18 cellular contexts compared by ENCODE assay signal in the genomic region with DNA sequence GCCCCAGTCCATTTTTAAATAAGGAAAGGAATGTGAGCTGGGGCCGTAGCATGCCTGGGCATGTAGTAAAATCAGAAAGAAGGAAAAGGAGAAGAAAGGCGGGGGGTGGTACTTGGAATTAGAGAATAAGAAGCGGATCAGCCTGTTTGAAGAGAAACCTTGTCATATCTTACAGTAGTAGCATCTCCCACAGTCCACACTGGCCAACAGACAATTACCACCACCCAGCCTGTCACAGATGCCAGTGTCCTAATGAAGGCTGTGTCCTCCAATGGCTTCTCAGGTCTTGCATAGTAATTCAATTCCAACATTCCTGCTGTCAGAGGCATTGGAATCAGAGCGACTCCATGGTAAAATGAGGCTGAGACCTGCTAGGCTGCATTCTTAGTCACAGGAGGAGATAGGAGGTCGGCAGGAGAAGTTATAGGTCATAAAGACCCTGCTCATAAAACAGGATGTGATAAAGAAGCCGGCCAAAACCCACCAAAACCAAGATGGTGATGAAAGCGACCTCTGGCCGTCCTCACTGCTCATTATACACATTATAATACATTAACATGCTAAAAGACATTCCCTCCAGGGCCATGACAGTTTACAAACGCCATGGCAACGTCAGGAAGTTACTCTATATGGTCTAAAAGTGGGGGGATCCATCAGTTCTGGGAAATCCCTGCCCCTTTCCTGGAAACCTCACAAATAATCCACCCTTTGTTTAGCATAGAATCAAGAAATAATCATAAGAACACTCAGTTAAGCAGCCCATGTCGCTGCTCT. TPM values are rescaled to one million over a fixed set of nuclear protein-coding genes. Genes with fewer than 3 reads are reported as not detected.
DNase-seq lines count a peak whose midpoint lies in the region; ATAC-seq and TF ChIP-seq lines count a peak whose summit lies in the region.
"Had no signal": no experiment of that assay in that cellular context is flagged by ENCODE, and none has a peak within 500 bp of the region (broad histone marks: within the 10 kb centered on the region; RNA-seq: fewer than 3 reads in every experiment).

No MANE protein-coding gene starts in this region.

- TF ChIP-seq POLR2A in thyroid gland (IDR thresholded peaks at IDR 0.05), result no peak

- H3K27me3 ChIP-seq in GM23338 (ENCODE audit: insufficient read depth) (no peaks in the 10 kb centered on the region), neural progenitor cell (no peaks in the 10 kb centered on the region), thyroid gland (no peaks in the 10 kb centered on the region)
- H3K27me3 ChIP-seq: hepatocyte, testis had no signal

- H3K4me3 ChIP-seq in GM23338 (no peak overlapping the region), epithelial cell of esophagus (ENCODE audit: low read length) (no peak overlapping the region), neural progenitor cell (no peak overlapping the region), thyroid gland (replicated peaks in 1 of 3) (no peak overlapping the region)
- H3K4me3 ChIP-seq: hepatocyte, testis had no signal

- H3K9me2 ChIP-seq in GM23338 (ENCODE audit: insufficient read depth), result peaks cover 12% of the 10 kb centered on the region

- H3K27me3 Mint-ChIP-seq in GM23338 (ENCODE audit: insufficient read depth, low read depth, poor library complexity) (peaks cover 2% of the 10 kb centered on the region), neural progenitor cell (ENCODE audit: insufficient read depth, low read depth) (peaks cover 7% of the 10 kb centered on the region)

- H3K4me1 Mint-ChIP-seq in GM23338, result peaks cover 17% of the 10 kb centered on the region
- peaks cover 21% of the 10 kb centered on the region for H3K4me1 Mint-ChIP-seq in neural progenitor cell
- H3K4me1 Mint-ChIP-seq: CD4-positive, alpha-beta memory T cell had no signal

- peak overlapping the region; percentile 41; the same call in 1 of the 2 replicates for H3K27ac ChIP-seq in GM23338 (ENCODE audit: low read depth)
- no peak overlapping the region for H3K27ac ChIP-seq in neural progenitor cell
- H3K27ac ChIP-seq in thyroid gland, result no peak overlapping the region
- H3K27ac ChIP-seq: hepatocyte, testis had no signal

- H3K9me3 ChIP-seq in neural progenitor cell (ENCODE audit: low read depth) (no peaks in the 10 kb centered on the region), thyroid gland (no peaks in the 10 kb centered on the region)
- H3K9me3 ChIP-seq: testis had no signal

- H3K9me3 Mint-ChIP-seq in GM23338, result no peaks in the 10 kb centered on the region; the same call in 2 of the 3 replicates
- no peaks in the 10 kb centered on the region for H3K9me3 Mint-ChIP-seq in neural progenitor cell
- H3K9me3 Mint-ChIP-seq: activated naive CD8-positive, alpha-beta T cell treated with anti-CD3 and anti-CD28 coated beads, Interleukin-2, amount 50 U/mL, for 24 hours; CD4-positive, alpha-beta memory T cell; dendritic cell treated with granulocyte-macrophage colony-stimulating factor and Interleukin-4, amounts not matched to agents 40 ng/mL and 50 ng/mL, for 4 days had no signal

- H3K4me2 ChIP-seq in GM23338, result peak overlapping the region; percentile 25; the same call in 1 of the 2 replicates
- no peak overlapping the region for H3K4me2 ChIP-seq in neural progenitor cell
- H3K4me2 ChIP-seq: hepatocyte had no signal

- intact Hi-C loops in thyroid gland (cut with DNase I), result no loop called here

- no peaks in the 10 kb centered on the region for H3K79me2 ChIP-seq in GM23338 (replicated peaks; ENCODE audit: insufficient read depth)
- no peaks in the 10 kb centered on the region for H3K79me2 ChIP-seq in neural progenitor cell (ENCODE audit: low read depth)
- H3K79me2 ChIP-seq: hepatocyte had no signal

- no peak overlapping the region for H2AFZ ChIP-seq in GM23338
- peak overlapping the region; percentile 86 for H2AFZ ChIP-seq in neural progenitor cell (replicated peaks)
- H2AFZ ChIP-seq: hepatocyte had no signal

- no peak overlapping the region for H3K9ac ChIP-seq in neural progenitor cell

- H3F3A ChIP-seq in GM23338 (replicated peaks; ENCODE audit: low read depth) (no peaks in the 10 kb centered on the region), neural progenitor cell (ENCODE audit: low read depth) (peaks cover 5% of the 10 kb centered on the region)

- no peak for TF ChIP-seq CTCF in GM23338 (conservative IDR thresholded peaks at IDR 0.05; ENCODE audit: low read depth in 2 of 2)
- no peak for TF ChIP-seq CTCF in epithelial cell of esophagus (IDR thresholded peaks at IDR 0.05; ENCODE audit: insufficient read depth, low read depth, low read length, missing control alignments)
- no peak for TF ChIP-seq CTCF in neural progenitor cell (IDR thresholded peaks at IDR 0.05)
- no peak for TF ChIP-seq CTCF in thyroid gland (IDR thresholded peaks at IDR 0.05)

- peaks cover 15% of the 10 kb centered on the region for H3K4me1 ChIP-seq in GM23338 (ENCODE audit: insufficient read depth)
- peaks cover 6% of the 10 kb centered on the region for H3K4me1 ChIP-seq in neural progenitor cell
- H3K4me1 ChIP-seq in thyroid gland, result no peaks in the 10 kb centered on the region
- H3K4me1 ChIP-seq: testis had no signal

- H3K36me3 Mint-ChIP-seq in GM23338 (ENCODE audit: low read depth), result no peaks in the 10 kb centered on the region
- H3K36me3 Mint-ChIP-seq in neural progenitor cell, result no peaks in the 10 kb centered on the region
- H3K36me3 Mint-ChIP-seq: CD4-positive, alpha-beta memory T cell had no signal

- ATAC-seq in GM23338, result peak; percentile 61
- ATAC-seq in stimulated activated naive CD8-positive, alpha-beta T cell treated with anti-CD3 and anti-CD28 coated beads, Interleukin-15, Interleukin-2, amounts not matched to agents 100 U/mL and 50 U/mL, for 24 hours, result no peak
- ATAC-seq: activated CD4-positive, CD25-positive, alpha-beta regulatory T cell treated with anti-CD3 and anti-CD28 coated beads, Interleukin-2, amount 50 U/mL, for 24 hours; activated naive CD8-positive, alpha-beta T cell treated with anti-CD3 and anti-CD28 coated beads, Interleukin-2, amount 50 U/mL, for 24 hours had no signal

- peak overlapping the region; percentile 80 for H3K27ac Mint-ChIP-seq in GM23338
- H3K27ac Mint-ChIP-seq in neural progenitor cell, result no peak overlapping the region
- H3K27ac Mint-ChIP-seq: activated naive CD8-positive, alpha-beta T cell treated with anti-CD3 and anti-CD28 coated beads, Interleukin-2, amount 50 U/mL, for 24 hours; CD4-positive, alpha-beta memory T cell; dendritic cell treated with granulocyte-macrophage colony-stimulating factor and Interleukin-4, amounts not matched to agents 40 ng/mL and 50 ng/mL, for 4 days had no signal

- 74 to 76% methylated on average over 11 of the region's 11 CpGs for WGBS in thyroid gland, 2 donors

- H4K20me1 ChIP-seq in GM23338 (replicated peaks; ENCODE audit: insufficient read depth) (no peaks in the 10 kb centered on the region), neural progenitor cell (ENCODE audit: low read depth) (no peaks in the 10 kb centered on the region)

- DNase-seq in GM23338 (ENCODE audit: low spot score) (peak; percentile 58), OCI-M1 (lab: John Stamatoyannopoulos, UW) (peak; percentile 19), epithelial cell of esophagus (ENCODE audit: low read depth) (peak; percentile 75), neural progenitor cell (ENCODE audit: low spot score) (no peak), thyroid gland (no peak), A172 (ENCODE audit: low spot score) (no peak), NCI-H2227 (lab: John Stamatoyannopoulos, UW; ENCODE audit: unreplicated experiment) (no peak)
- no peak for DNase-seq in stimulated activated naive CD8-positive, alpha-beta T cell treated with anti-CD3 and anti-CD28 coated beads, Interleukin-15, Interleukin-2, amounts not matched to agents 100 U/mL and 50 U/mL, for 24 hours
- DNase-seq: activated naive CD8-positive, alpha-beta T cell treated with anti-CD3 and anti-CD28 coated beads, Interleukin-2, amount 50 U/mL, for 24 hours; CD4-positive, alpha-beta memory T cell; kidney glomerular epithelial cell; NCI-H1417; NCI-H526; T1000; testis had no signal

- H3K4me3 Mint-ChIP-seq in GM23338 (no peak overlapping the region; the same call in 2 of the 3 replicates), neural progenitor cell (no peak overlapping the region)
- H3K4me3 Mint-ChIP-seq: activated naive CD8-positive, alpha-beta T cell treated with anti-CD3 and anti-CD28 coated beads, Interleukin-2, amount 50 U/mL, for 24 hours; CD4-positive, alpha-beta memory T cell; dendritic cell treated with granulocyte-macrophage colony-stimulating factor and Interleukin-4, amounts not matched to agents 40 ng/mL and 50 ng/mL, for 4 days had no signal

- H3K36me3 ChIP-seq in GM23338 (ENCODE audit: insufficient read depth), result no peaks in the 10 kb centered on the region
- H3K36me3 ChIP-seq in neural progenitor cell, result no peaks in the 10 kb centered on the region
- no peaks in the 10 kb centered on the region for H3K36me3 ChIP-seq in thyroid gland

TF ChIP-seq in GM23338, 12 proteins besides CTCF, POLR2A, EP300 and RAD21 (continues in another document):
- TF ChIP-seq EZH2 (IDR thresholded peaks at IDR 0.05; ENCODE audit: low read depth, unreplicated experiment), result no peak

RNA-seq across cellular contexts. Expression of a gene that starts 9.5 kb away (rescaled TPM):
- 17.3 and 25.9 TPM in 2 replicates for total RNA-seq in GM23338 (2014; rRNA removed; shearing (Covaris generic))
- polyA plus RNA-seq in GM23338 (2016; fragmentation: Nextera tagmentation; extraction: Ambion mirVana), result 14.7 and 16.7 TPM in 2 replicates
- total RNA-seq in neural progenitor cell (ENCODE audit: low replicate concordance), result 33.4 and 54.1 TPM in 2 replicates
- 10 to 100 TPM; 34.6 to 65.0 (median 42.0) TPM for total RNA-seq in thyroid gland
- total RNA-seq in A172 (2014; rRNA removed; shearing (Covaris generic)), result 32.8 and 35.8 TPM in 2 replicates

RNA-seq across cellular contexts. Expression of a gene that starts 22.0 kb away (rescaled TPM):
- 89.8 and 101 TPM in 2 replicates for total RNA-seq in GM23338 (2014; rRNA removed; shearing (Covaris generic))
- polyA plus RNA-seq in GM23338 (2016; fragmentation: Nextera tagmentation; extraction: Ambion mirVana), result 41.5 and 42.6 TPM in 2 replicates
- total RNA-seq in neural progenitor cell (ENCODE audit: low replicate concordance), result 90.0 and 93.1 TPM in 2 replicates
- 10 to 100 TPM; 19.8 to 41.5 (median 24.4) TPM for total RNA-seq in thyroid gland
- total RNA-seq in A172 (2014; rRNA removed; shearing (Covaris generic)), result 87.3 and 96.6 TPM in 2 replicates

Comparison
In these comparisons a context has a peak if more than half of its experiments do, and no peak if none do; other contexts are left out.
1. DNase-seq: peak in GM23338 (single experiment), OCI-M1 (single experiment) and epithelial cell of esophagus (single experiment); none in neural progenitor cell (single experiment), thyroid gland (0 of 2), stimulated activated naive CD8-positive, alpha-beta T cell treated with anti-CD3 and anti-CD28 coated beads, Interleukin-15, Interleukin-2, amounts not matched to agents 100 U/mL and 50 U/mL, for 24 hours (single experiment), A172 (single experiment) and NCI-H2227 (single experiment).